8 cellular contexts compared by ENCODE assay signal in the genomic region with DNA sequence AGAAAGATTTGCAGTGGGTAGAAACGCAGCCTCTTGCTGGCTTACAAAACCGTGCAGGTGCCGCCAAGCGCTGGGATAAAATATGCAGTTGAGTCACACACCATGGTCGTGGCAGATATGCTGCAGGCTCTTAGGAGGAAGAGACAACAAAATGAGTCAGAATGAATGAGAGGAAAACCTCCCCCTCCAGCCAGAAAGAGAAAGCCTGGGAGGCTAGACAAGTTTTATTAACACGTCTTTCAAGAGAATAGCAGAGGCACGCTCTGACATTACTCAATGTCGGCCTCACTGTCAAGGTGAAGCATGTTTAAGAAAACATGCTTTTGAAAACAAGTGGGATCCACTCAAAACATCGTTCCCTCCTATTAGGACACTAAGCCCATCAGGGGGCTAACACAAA. TPM values are rescaled to one million over a fixed set of nuclear protein-coding genes. Genes with fewer than 3 reads are reported as not detected.
DNase-seq lines count a peak whose midpoint lies in the region; TF ChIP-seq lines count a peak whose summit lies in the region.

No MANE protein-coding gene starts in this region.

- intact Hi-C loops in Calu3 (cut with micrococcal nuclease; ENCODE audit: unreplicated experiment) (loop anchor here (2.0 to 5.0 kb wide), 4 partner anchors 21 to 61 kb away; no protein-coding TSS in a partner anchor), OCI-LY7 (cut with micrococcal nuclease; ENCODE audit: unreplicated experiment) (no loop called here)

- H3K36me3 ChIP-seq in brain microvascular endothelial cell (replicated peaks): no peaks in the 10 kb centered on the region
- no peaks in the 10 kb centered on the region for H3K36me3 ChIP-seq in OCI-LY7 (ENCODE audit: insufficient read depth, low read length)

- H2AFZ ChIP-seq in OCI-LY7 (ENCODE audit: low read length): no peak overlapping the region

- CTCF ChIA-PET in Calu3 (lab: Charles Lee): interaction anchor here (0.5 to 1.2 kb wide), 8 partner anchors 13 to 364 kb away, joined by 3 to 4 read pairs (median 4); partner anchors contain the start of gene ZCCHC2
- CTCF ChIA-PET in OCI-LY7 (lab: Charles Lee; ENCODE audit: unreplicated experiment): no interaction called here

- H3K79me2 ChIP-seq in OCI-LY7 (ENCODE audit: insufficient read depth, low read depth, low read length): no peaks in the 10 kb centered on the region

- H3K36me3 Mint-ChIP-seq in Calu3 (ENCODE audit: insufficient read depth, unreplicated experiment): peaks cover 10% of the 10 kb centered on the region

- H3K4me1 Mint-ChIP-seq in Calu3 (ENCODE audit: low read depth, unreplicated experiment): peaks cover 26% of the 10 kb centered on the region

- no peaks in the 10 kb centered on the region for H3K27me3 Mint-ChIP-seq in Calu3 (ENCODE audit: unreplicated experiment)

- no peaks in the 10 kb centered on the region for H4K20me1 ChIP-seq in OCI-LY7 (ENCODE audit: insufficient read depth, low read length)

- no peaks in the 10 kb centered on the region for H3K27me3 ChIP-seq in brain microvascular endothelial cell (replicated peaks)

- H3K9me2 ChIP-seq in OCI-LY7 (ENCODE audit: insufficient read depth, low read length): no peaks in the 10 kb centered on the region

- no peaks in the 10 kb centered on the region for H3K4me1 ChIP-seq in OCI-LY7 (ENCODE audit: insufficient read depth, low read length, poor library complexity, severe bottlenecking)

- H3K4me3 ChIP-seq in brain microvascular endothelial cell (ENCODE audit: low read depth, low read length) (peak overlapping the region; percentile 12), OCI-LY7 (ENCODE audit: low read depth, low read length, poor library complexity, severe bottlenecking) (no peak overlapping the region)

- no peak overlapping the region for H3K4me2 ChIP-seq in OCI-LY7 (ENCODE audit: low read length)

- TF ChIP-seq CTCF in Calu3 (IDR thresholded peaks at IDR 0.05; ENCODE audit: unreplicated experiment) (no peak), brain microvascular endothelial cell (IDR thresholded peaks at IDR 0.05; ENCODE audit: low read depth, low read length, missing control alignments) (no peak), OCI-LY7 (conservative IDR thresholded peaks at IDR 0.05; ENCODE audit: low read length) (no peak), GM13976 (IDR thresholded peaks at IDR 0.05; ENCODE audit: borderline replicate concordance, control extremely low read depth, extremely low read depth, insufficient read depth, missing control alignments) (no peak)

- no peak overlapping the region for H3K27ac ChIP-seq in brain microvascular endothelial cell
- no peak overlapping the region for H3K27ac ChIP-seq in OCI-LY7 (ENCODE audit: low read depth, low read length, poor library complexity, severe bottlenecking)

- peak overlapping the region; percentile 92 for H3K27ac Mint-ChIP-seq in Calu3 (ENCODE audit: unreplicated experiment)

- POLR2A ChIA-PET in OCI-LY7 (lab: Charles Lee): no interaction called here

- peaks cover 5% of the 10 kb centered on the region for H3K9me3 Mint-ChIP-seq in Calu3 (ENCODE audit: low read depth, unreplicated experiment)

- in situ Hi-C loops in brain microvascular endothelial cell (cut with HindIII; ENCODE audit: low pct_ligation_motif_present, low sequenced_read_pairs) (no loop called here), GM13976 (cut with MboI; ENCODE audit: low sequenced_read_pairs, unreplicated experiment) (no loop called here)

- peak; percentile 74 for DNase-seq in Calu3
- DNase-seq in LoVo (ENCODE audit: low spot score): peak; percentile 89
- peak; percentile 85 for DNase-seq in brain microvascular endothelial cell
- peak; percentile 18 for DNase-seq in middle frontal gyrus (ENCODE audit: extremely low spot score, low spot score)
- DNase-seq in DMS114 treated with DMSO at 0.1 percent for 48 hours (lab: John Stamatoyannopoulos, UW; ENCODE audit: unreplicated experiment): no peak
- no peak for DNase-seq in OCI-LY7 (ENCODE audit: low spot score)
- no peak for DNase-seq in GM13976 (ENCODE audit: low spot score)
- no peak for DNase-seq in epidermal melanocyte (ENCODE audit: insufficient read length, low spot score)

- peak overlapping the region; percentile 60 for H3K4me3 Mint-ChIP-seq in Calu3 (ENCODE audit: low read depth, unreplicated experiment)

- no peaks in the 10 kb centered on the region for H3K9me3 ChIP-seq in OCI-LY7 (ENCODE audit: low read length)

- no TSS peak for BruUV-seq in Calu3 (replicated peaks; lab: Mats Ljungman, UMichigan)
- BruUV-seq in OCI-LY7 (replicated peaks; lab: Mats Ljungman, UMichigan): no TSS peak

RNA-seq across cellular contexts. Expression of gene ZCCHC2, which starts 37.1 kb away (rescaled TPM):
- total RNA-seq in Calu3 (2022) (43.5 and 61.4 TPM in 2 replicates), OCI-LY7 (2022) (16.8 and 16.9 TPM in 2 replicates)
- 13.5 and 17.5 TPM in 2 replicates for total RNA-seq in OCI-LY7 (2014; rRNA removed; shearing (Covaris generic))

Comparison
In these comparisons a context has a peak if more than half of its experiments do, and no peak if none do; other contexts are left out.
1. DNase-seq: peak in Calu3 (single experiment), LoVo (single experiment), brain microvascular endothelial cell (single experiment) and middle frontal gyrus (single experiment); none in DMS114 treated with DMSO at 0.1 percent for 48 hours (single experiment), OCI-LY7 (single experiment), GM13976 (single experiment) and epidermal melanocyte (single experiment).